In the genomic region with DNA sequence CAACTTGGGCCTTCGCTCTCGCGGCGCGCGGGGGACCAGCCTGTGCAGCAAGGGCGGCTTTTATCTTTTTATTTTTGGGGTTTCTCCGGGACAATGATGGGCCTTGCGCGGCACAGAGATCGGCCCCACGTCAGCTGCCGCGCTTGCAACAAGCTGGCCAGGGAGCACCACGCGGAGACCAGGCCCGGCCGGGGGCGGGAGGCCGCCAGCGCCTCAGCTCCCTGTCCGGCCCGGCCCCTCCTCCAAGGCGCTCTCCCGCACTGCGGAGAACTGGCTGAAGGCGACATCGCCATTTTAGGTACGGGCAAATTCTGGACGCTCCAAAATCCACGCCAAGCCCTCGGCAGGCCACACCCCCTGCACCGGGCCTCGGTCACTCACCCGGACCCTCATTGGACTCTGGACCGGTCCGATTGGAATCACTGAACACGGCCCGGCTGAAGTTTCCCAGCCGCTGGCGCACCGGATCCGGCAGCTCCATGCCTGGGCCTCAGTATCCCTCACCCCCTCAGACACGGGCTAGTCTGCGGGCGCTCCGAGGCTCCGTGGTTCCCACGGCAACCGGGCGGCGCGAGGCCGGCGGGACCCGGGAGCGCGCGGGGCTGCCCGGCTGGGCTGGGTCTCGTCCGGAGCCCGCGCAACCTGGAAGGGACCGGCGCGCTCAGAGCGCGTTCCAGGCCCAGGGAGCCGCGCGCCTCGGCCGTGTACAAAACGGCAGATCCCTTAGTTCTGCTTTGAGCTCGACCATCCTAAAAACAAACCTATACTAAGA, we compare ENCODE assay signal across 8 cellular contexts. TPM values are rescaled to one million over a fixed set of nuclear protein-coding genes. Genes with fewer than 3 reads are reported as not detected.
DNase-seq lines count a peak whose midpoint lies in the region; ATAC-seq and TF ChIP-seq lines count a peak whose summit lies in the region.

A gene with protein sequence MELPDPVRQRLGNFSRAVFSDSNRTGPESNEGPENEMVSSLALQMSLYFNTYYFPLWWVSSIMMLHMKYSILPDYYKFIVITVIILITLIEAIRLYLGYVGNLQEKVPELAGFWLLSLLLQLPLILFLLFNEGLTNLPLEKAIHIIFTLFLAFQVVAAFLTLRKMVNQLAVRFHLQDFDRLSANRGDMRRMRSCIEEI (minus strand): TSS at position 547 of the 772 bp plus-strand sequence. CDS start 66 bp downstream, at position 481.

- H3K36me3 ChIP-seq in HEK293 (ENCODE audit: control insufficient read depth in 2 of 2, insufficient read depth in 1 of 2, low read length in 2 of 2) (no peaks in the 10 kb centered on the region), MG63 (no peaks in the 10 kb centered on the region), brain microvascular endothelial cell (replicated peaks) (no peaks in the 10 kb centered on the region), rectal smooth muscle tissue (ENCODE audit: control insufficient read depth, insufficient read depth, low read length) (no peaks in the 10 kb centered on the region)

- TF ChIP-seq CTCF in HEK293 (tag by site-specific recombination; IDR thresholded peaks at IDR 0.05) (no peak), brain microvascular endothelial cell (IDR thresholded peaks at IDR 0.05; ENCODE audit: low read depth, low read length, missing control alignments) (no peak)

- H3K4me3 ChIP-seq in HEK293 (ENCODE audit: low read depth, low read length) (peak within 1 kb of the TSS; percentile 80), MG63 (peak within 1 kb of the TSS; percentile 73), brain microvascular endothelial cell (ENCODE audit: low read depth, low read length) (peak within 1 kb of the TSS; percentile 80), rectal smooth muscle tissue (ENCODE audit: low read length) (peak within 1 kb of the TSS; percentile 84)

- H3K9ac ChIP-seq in rectal smooth muscle tissue (ENCODE audit: low read length) = peak within 1 kb of the TSS; percentile 55

- H3K36me3 Mint-ChIP-seq in activated CD4-positive, alpha-beta T cell treated with anti-CD3 and anti-CD28 coated beads for 36 hours (ENCODE audit: low read depth) = no peaks in the 10 kb centered on the region

- H3K4me1 ChIP-seq in HEK293 (ENCODE audit: control insufficient read depth, insufficient read depth, low read length) (no peaks in the 10 kb centered on the region), rectal smooth muscle tissue (ENCODE audit: control insufficient read depth, insufficient read depth, low read length) (peaks cover 6% of the 10 kb centered on the region)

- no peaks in the 10 kb centered on the region for H3K9me3 Mint-ChIP-seq in activated CD4-positive, alpha-beta T cell treated with anti-CD3 and anti-CD28 coated beads for 36 hours (ENCODE audit: low read depth)

- intact Hi-C loops in activated CD4-positive, alpha-beta T cell treated with anti-CD3 and anti-CD28 coated beads for 36 hours (cut with DNase I, micrococcal nuclease) = loop anchor here in 1 of 2 experiments (2.0 kb wide), 1 partner anchor 199 kb away; a partner anchor contains a TSS

- in situ Hi-C loops in brain microvascular endothelial cell (cut with HindIII; ENCODE audit: low pct_ligation_motif_present, low sequenced_read_pairs) = no loop called here

- peaks cover 19% of the 10 kb centered on the region for H3K27me3 Mint-ChIP-seq in activated CD4-positive, alpha-beta T cell treated with anti-CD3 and anti-CD28 coated beads for 36 hours

- peak; percentile 62 for DNase-seq in activated CD4-positive, alpha-beta T cell treated with anti-CD3 and anti-CD28 coated beads for 36 hours
- no peak for DNase-seq in activated CD4-positive, alpha-beta T cell treated with anti-CD3 and anti-CD28 coated beads for 1 hour
- DNase-seq in MG63 = peak; percentile 91
- peak; percentile 82 for DNase-seq in SHP77 treated with DMSO at 0.1 percent for 48 hours (lab: John Stamatoyannopoulos, UW)
- peak; percentile 81 for DNase-seq in brain microvascular endothelial cell
- DNase-seq in iPS DF 19.7 (ENCODE audit: low read depth, low spot score) = peak; percentile 78

- peak within 1 kb of the TSS; percentile 70 for H3K4me3 Mint-ChIP-seq in activated CD4-positive, alpha-beta T cell treated with anti-CD3 and anti-CD28 coated beads for 36 hours

- ATAC-seq in activated CD4-positive, alpha-beta T cell treated with anti-CD3 and anti-CD28 coated beads for 36 hours = peak; percentile 82

- H3K27ac ChIP-seq in HEK293 (ENCODE audit: extremely low read depth, low read depth, low read length) = peak within 1 kb of the TSS; percentile 70
- H3K27ac ChIP-seq in brain microvascular endothelial cell = peak within 1 kb of the TSS; percentile 71
- peak within 1 kb of the TSS; percentile 90 for H3K27ac ChIP-seq in rectal smooth muscle tissue (ENCODE audit: low read depth, low read length)

- H3K27me3 ChIP-seq in MG63 (no peaks in the 10 kb centered on the region), brain microvascular endothelial cell (replicated peaks) (no peaks in the 10 kb centered on the region), rectal smooth muscle tissue (ENCODE audit: control insufficient read depth, insufficient read depth, low read length) (no peaks in the 10 kb centered on the region)

- H3K4me1 Mint-ChIP-seq in activated CD4-positive, alpha-beta T cell treated with anti-CD3 and anti-CD28 coated beads for 36 hours = peaks cover 8% of the 10 kb centered on the region

- CTCF ChIA-PET in activated CD4-positive, alpha-beta T cell treated with anti-CD3 and anti-CD28 coated beads for 36 hours (lab: Charles Lee) = interaction anchor here (1.1 to 2.0 kb wide), 3 partner anchors 11 to 200 kb away, joined by 3 to 5 read pairs (median 3); a partner anchor contains a TSS
- CTCF ChIA-PET in HEK293 (lab: Yijun Ruan, JAX) = interaction anchor here (0.7 to 2.1 kb wide), 3 partner anchors 20 to 270 kb away, joined by 3 to 7 read pairs (median 5); no protein-coding TSS in a partner anchor

- POLR2A ChIA-PET in activated CD4-positive, alpha-beta T cell treated with anti-CD3 and anti-CD28 coated beads for 36 hours (lab: Charles Lee) = interaction anchor here (0.5 to 0.6 kb wide), 2 partner anchors 11 to 14 kb away, joined by 3 to 4 read pairs; no protein-coding TSS in a partner anchor
- POLR2A ChIA-PET in HEK293 (lab: Yijun Ruan, JAX) = interaction anchor here (0.9 to 1.5 kb wide), 4 partner anchors 10 to 199 kb away, joined by 3 to 6 read pairs (median 4); a partner anchor contains a TSS

- H3K9me3 ChIP-seq in HEK293 (ENCODE audit: control insufficient read depth, insufficient read depth, low read depth, low read length) = no peaks in the 10 kb centered on the region
- H3K9me3 ChIP-seq in MG63 = no peaks in the 10 kb centered on the region

- peak within 1 kb of the TSS; percentile 1 for H3K27ac Mint-ChIP-seq in activated CD4-positive, alpha-beta T cell treated with anti-CD3 and anti-CD28 coated beads for 36 hours

TF ChIP-seq in HEK293, 187 proteins besides CTCF, POLR2A, EP300 and RAD21 (continues in another document):
- no peak for TF ChIP-seq SALL2 (tag by site-specific recombination; IDR thresholded peaks at IDR 0.05; ENCODE audit: borderline replicate concordance)
- TF ChIP-seq, protein P1, sequence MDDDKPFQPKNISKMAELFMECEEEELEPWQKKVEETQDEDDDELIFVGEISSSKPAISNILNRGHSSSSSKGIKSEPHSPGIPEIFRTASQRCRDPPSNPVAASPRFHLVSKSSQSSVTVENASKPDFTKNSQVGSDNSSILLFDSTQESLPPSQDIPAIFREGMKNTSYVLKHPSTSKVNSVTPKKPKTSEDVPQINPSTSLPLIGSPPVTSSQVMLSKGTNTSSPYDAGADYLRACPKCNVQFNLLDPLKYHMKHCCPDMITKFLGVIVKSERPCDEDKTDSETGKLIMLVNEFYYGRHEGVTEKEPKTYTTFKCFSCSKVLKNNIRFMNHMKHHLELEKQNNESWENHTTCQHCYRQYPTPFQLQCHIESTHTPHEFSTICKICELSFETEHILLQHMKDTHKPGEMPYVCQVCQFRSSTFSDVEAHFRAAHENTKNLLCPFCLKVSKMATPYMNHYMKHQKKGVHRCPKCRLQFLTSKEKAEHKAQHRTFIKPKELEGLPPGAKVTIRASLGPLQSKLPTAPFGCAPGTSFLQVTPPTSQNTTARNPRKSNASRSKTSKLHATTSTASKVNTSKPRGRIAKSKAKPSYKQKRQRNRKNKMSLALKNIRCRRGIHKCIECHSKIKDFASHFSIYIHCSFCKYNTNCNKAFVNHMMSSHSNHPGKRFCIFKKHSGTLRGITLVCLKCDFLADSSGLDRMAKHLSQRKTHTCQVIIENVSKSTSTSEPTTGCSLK (tag by site-specific recombination; IDR thresholded peaks at IDR 0.05) = no peak
- TF ChIP-seq, protein P2, sequence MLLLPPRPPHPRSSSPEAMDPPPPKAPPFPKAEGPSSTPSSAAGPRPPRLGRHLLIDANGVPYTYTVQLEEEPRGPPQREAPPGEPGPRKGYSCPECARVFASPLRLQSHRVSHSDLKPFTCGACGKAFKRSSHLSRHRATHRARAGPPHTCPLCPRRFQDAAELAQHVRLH (tag by site-specific recombination; IDR thresholded peaks at IDR 0.05) = no peak
- TF ChIP-seq GLI4 (tag by site-specific recombination; IDR thresholded peaks at IDR 0.05) = no peak
- no peak for TF ChIP-seq PRDM1 (tag by site-specific recombination; IDR thresholded peaks at IDR 0.05)
- TF ChIP-seq, protein P3, sequence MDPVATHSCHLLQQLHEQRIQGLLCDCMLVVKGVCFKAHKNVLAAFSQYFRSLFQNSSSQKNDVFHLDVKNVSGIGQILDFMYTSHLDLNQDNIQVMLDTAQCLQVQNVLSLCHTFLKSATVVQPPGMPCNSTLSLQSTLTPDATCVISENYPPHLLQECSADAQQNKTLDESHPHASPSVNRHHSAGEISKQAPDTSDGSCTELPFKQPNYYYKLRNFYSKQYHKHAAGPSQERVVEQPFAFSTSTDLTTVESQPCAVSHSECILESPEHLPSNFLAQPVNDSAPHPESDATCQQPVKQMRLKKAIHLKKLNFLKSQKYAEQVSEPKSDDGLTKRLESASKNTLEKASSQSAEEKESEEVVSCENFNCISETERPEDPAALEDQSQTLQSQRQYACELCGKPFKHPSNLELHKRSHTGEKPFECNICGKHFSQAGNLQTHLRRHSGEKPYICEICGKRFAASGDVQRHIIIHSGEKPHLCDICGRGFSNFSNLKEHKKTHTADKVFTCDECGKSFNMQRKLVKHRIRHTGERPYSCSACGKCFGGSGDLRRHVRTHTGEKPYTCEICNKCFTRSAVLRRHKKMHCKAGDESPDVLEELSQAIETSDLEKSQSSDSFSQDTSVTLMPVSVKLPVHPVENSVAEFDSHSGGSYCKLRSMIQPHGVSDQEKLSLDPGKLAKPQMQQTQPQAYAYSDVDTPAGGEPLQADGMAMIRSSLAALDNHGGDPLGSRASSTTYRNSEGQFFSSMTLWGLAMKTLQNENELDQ (tag by site-specific recombination; IDR thresholded peaks at IDR 0.05; ENCODE audit: low read depth) = no peak
- no peak for TF ChIP-seq WT1 (tag by site-specific recombination; IDR thresholded peaks at IDR 0.05)
- TF ChIP-seq ZNF747 (tag by site-specific recombination; IDR thresholded peaks at IDR 0.05) = no peak
- TF ChIP-seq ZBTB8A (tag by site-specific recombination; IDR thresholded peaks at IDR 0.05) = peak; percentile 48; the same call in 1 of the 2 replicates

RNA-seq across cellular contexts. Expression of the gene that starts here (rescaled TPM):
- under 1 TPM; 0.18 to 0.25 TPM for total RNA-seq in activated CD4-positive, alpha-beta T cell treated with anti-CD3 and anti-CD28 coated beads for 36 hours
- 2.0 and 2.6 TPM in 2 replicates for total RNA-seq in MG63 (2014; rRNA removed; shearing (Covaris generic); ENCODE audit: low replicate concordance)

Comparison
In these comparisons a context has a peak if more than half of its experiments do, and no peak if none do; other contexts are left out.
1. Peak in DNase-seq and ATAC-seq in activated CD4-positive, alpha-beta T cell treated with anti-CD3 and anti-CD28 coated beads for 36 hours; RNA of the gene not detected or under 1 TPM.